Comparison of ENCODE assay signal across 1 cellular context in genomic region chr4:1716065-1716945, GRCh38.
TF ChIP-seq lines count a peak whose summit lies in the region.

No MANE protein-coding gene starts in this region.

TF ChIP-seq in GM12878, 131 proteins besides CTCF, POLR2A, EP300 and RAD21:
- TF ChIP-seq ZNF24 (IDR thresholded peaks at IDR 0.05), result no peak
- no peak for TF ChIP-seq IKZF2 (IDR thresholded peaks at IDR 0.05)
- no peak for TF ChIP-seq TCF7 (IDR thresholded peaks at IDR 0.05; ENCODE audit: borderline replicate concordance)
- TF ChIP-seq PRDM15 (CRISPR knock-in tag; IDR thresholded peaks at IDR 0.05), result no peak
- no peak for TF ChIP-seq JUNB (IDR thresholded peaks at IDR 0.05)
TF ChIP-seq in GM12878: peak in this region for 0.
